In the genomic region with DNA sequence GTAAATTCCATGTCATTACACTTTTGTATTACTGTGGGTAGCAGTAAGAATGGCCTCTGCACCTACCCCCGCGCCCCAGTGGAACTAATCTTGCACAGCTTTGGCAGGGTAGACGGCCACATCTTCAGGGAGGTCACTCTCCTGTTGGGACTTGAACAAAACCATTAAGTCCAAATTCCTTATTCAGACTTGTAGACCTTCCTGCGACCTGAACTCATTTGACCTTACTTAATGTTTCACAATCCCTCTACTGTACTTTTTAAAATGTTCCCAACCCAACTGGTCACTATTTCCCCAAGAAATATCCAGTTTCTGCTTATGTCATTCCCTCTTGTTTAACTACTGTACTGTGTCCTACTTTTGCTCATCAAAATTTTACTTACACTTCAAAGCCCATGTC, we compare ENCODE assay signal across 1 cellular context.
TF ChIP-seq lines count a peak whose summit lies in the region.

No MANE protein-coding gene starts in this region.

TF ChIP-seq in GM12891, 5 proteins besides CTCF, POLR2A, EP300 and RAD21:
- TF ChIP-seq POLR2AphosphoS5 (IDR thresholded peaks at IDR 0.05; ENCODE audit: low read depth, low read length), result no peak
- no peak for TF ChIP-seq TAF1 (IDR thresholded peaks at IDR 0.05; ENCODE audit: low read depth, low read length)
- TF ChIP-seq PAX5 (IDR thresholded peaks at IDR 0.05; ENCODE audit: insufficient read depth, low read length, severe bottlenecking), result no peak
- TF ChIP-seq POU2F2 (IDR thresholded peaks at IDR 0.05; ENCODE audit: low read depth, low read length), result no peak
- no peak for TF ChIP-seq SPI1 (IDR thresholded peaks at IDR 0.05; ENCODE audit: low read depth, low read length)
